Comparison of ENCODE assay signal across 18 cellular contexts in genomic region chr17:38562903-38563302, GRCh38.
"Had no signal": no experiment of that assay in that cellular context is flagged by ENCODE, and none has a peak within 500 bp of the region (broad histone marks: within the 10 kb centered on the region; RNA-seq: fewer than 3 reads in every experiment).

No MANE protein-coding gene starts in this region.

- H3K27ac Mint-ChIP-seq: activated naive CD8-positive, alpha-beta T cell treated with anti-CD3 and anti-CD28 coated beads for 36 hours; progenitor cell of endocrine pancreas; stimulated activated memory B cell treated with anti-CD40 and anti-IgM and Interleukin-4, amounts not matched to agents 10 μg/mL and 1 μg/mL and 100 μg/mL, for 72 hours had no signal

- ATAC-seq: left colon; SK-N-SH treated with all-trans-retinoic acid at 6 μM for 48 hours; stimulated activated memory B cell treated with anti-CD40 and anti-IgM and Interleukin-4, amounts not matched to agents 10 μg/mL and 1 μg/mL and 100 μg/mL, for 72 hours had no signal

- H3K4me3 ChIP-seq: breast epithelium, lung had no signal

- H3K36me3 Mint-ChIP-seq: activated naive CD8-positive, alpha-beta T cell treated with anti-CD3 and anti-CD28 coated beads for 36 hours; naive B cell; stimulated activated memory B cell treated with anti-CD40 and anti-IgM and Interleukin-4, amounts not matched to agents 10 μg/mL and 1 μg/mL and 100 μg/mL, for 72 hours had no signal

- H3K27ac ChIP-seq: breast epithelium, spleen had no signal

- H3K9me3 Mint-ChIP-seq: activated naive CD8-positive, alpha-beta T cell treated with anti-CD3 and anti-CD28 coated beads for 36 hours; stimulated activated memory B cell treated with anti-CD40 and anti-IgM and Interleukin-4, amounts not matched to agents 10 μg/mL and 1 μg/mL and 100 μg/mL, for 72 hours had no signal

- DNase-seq: activated CD4-positive, alpha-beta T cell treated with anti-CD3 and anti-CD28 coated beads, Interleukin-2, amount 50 U/mL, for 1 hour; activated CD4-positive, CD25-positive, alpha-beta regulatory T cell; activated T-cell treated with anti-CD3 and anti-CD28 coated beads, Interleukin-2, amount 50 U/mL, for 1 hour; anterior cingulate cortex; foreskin melanocyte; head of caudate nucleus; left colon; naive B cell; occipital lobe; spleen; stimulated activated CD4-positive, alpha-beta T cell treated with anti-CD3 and anti-CD28 coated beads, Interleukin-1b, Interleukin-23, amount 100 ng/mL, for 48 hours; trophoblast cell had no signal

- H3K36me3 ChIP-seq: breast epithelium, spleen had no signal

- H3K9me3 ChIP-seq: breast epithelium, spleen had no signal
